Comparison of ENCODE assay signal across 8 cellular contexts in genomic region chr1:79052829-79053449, GRCh38. TPM values are rescaled to one million over a fixed set of nuclear protein-coding genes. Genes with fewer than 3 reads are reported as not detected.
DNase-seq lines count a peak whose midpoint lies in the region; ATAC-seq and TF ChIP-seq lines count a peak whose summit lies in the region.

No MANE protein-coding gene starts in this region.

- no peaks in the 10 kb centered on the region for H3K27me3 Mint-ChIP-seq in activated T-cell treated with anti-CD3 and anti-CD28 coated beads, Interleukin-2, amount 50 U/mL, for 4 hours (ENCODE audit: low read depth)
- H3K27me3 Mint-ChIP-seq in T-helper 1 cell treated with Interleukin-12 subunit alpha and Interleukin-12 subunit beta and Interleukin-4 antibody, amounts not matched to agents 30 μg/mL and 1 μg/mL, for 36 hours (ENCODE audit: low read depth), result no peaks in the 10 kb centered on the region

- H3K4me3 ChIP-seq in spleen (peak overlapping the region in 7 of 8 donors; percentile 14 to 67 (median 27)), Peyer's patch (peak overlapping the region in 1 of 4 donors; percentile 1), adrenal gland (peak overlapping the region in 2 of 4 donors; percentile 13 to 46)

- H3K4me1 Mint-ChIP-seq in activated T-cell treated with anti-CD3 and anti-CD28 coated beads, Interleukin-2, amount 50 U/mL, for 4 hours (ENCODE audit: low read depth), result no peaks in the 10 kb centered on the region
- H3K4me1 Mint-ChIP-seq in T-helper 1 cell treated with Interleukin-12 subunit alpha and Interleukin-12 subunit beta and Interleukin-4 antibody, amounts not matched to agents 30 μg/mL and 1 μg/mL, for 36 hours (ENCODE audit: low read depth), result no peaks in the 10 kb centered on the region

- H3K27ac Mint-ChIP-seq in T-helper 1 cell treated with Interleukin-12 subunit alpha and Interleukin-12 subunit beta and Interleukin-4 antibody, amounts not matched to agents 30 μg/mL and 1 μg/mL, for 36 hours, result peak overlapping the region; percentile 46

- no peak for TF ChIP-seq CTCF in spleen (IDR thresholded peaks at IDR 0.05 in 8 of 11, conservative IDR thresholded peaks at IDR 0.05 in 3 of 11)
- TF ChIP-seq CTCF in Peyer's patch (IDR thresholded peaks at IDR 0.05), result no peak
- no peak for TF ChIP-seq CTCF in adrenal gland (IDR thresholded peaks at IDR 0.05)

- H3K4me1 ChIP-seq in spleen, result peaks cover 0 to 9% (median 0%) of the 10 kb centered on the region in 6 donors
- no peaks in the 10 kb centered on the region for H3K4me1 ChIP-seq in Peyer's patch
- H3K4me1 ChIP-seq in adrenal gland (replicated peaks in 1 of 2), result no peaks in the 10 kb centered on the region

- peaks cover 16% of the 10 kb centered on the region for H3K9me3 Mint-ChIP-seq in activated T-cell treated with anti-CD3 and anti-CD28 coated beads, Interleukin-2, amount 50 U/mL, for 4 hours
- H3K9me3 Mint-ChIP-seq in T-helper 1 cell treated with Interleukin-12 subunit alpha and Interleukin-12 subunit beta and Interleukin-4 antibody, amounts not matched to agents 30 μg/mL and 1 μg/mL, for 36 hours, result peaks cover 20% of the 10 kb centered on the region

- TF ChIP-seq POLR2A in spleen (IDR thresholded peaks at IDR 0.05) (no peak), Peyer's patch (IDR thresholded peaks at IDR 0.05) (no peak), adrenal gland (IDR thresholded peaks at IDR 0.05) (no peak)

- H3K27me3 ChIP-seq in spleen (replicated peaks in 1 of 7), result no peaks in the 10 kb centered on the region
- no peaks in the 10 kb centered on the region for H3K27me3 ChIP-seq in Peyer's patch
- no peaks in the 10 kb centered on the region for H3K27me3 ChIP-seq in adrenal gland

- 15 to 28% (median 21%) methylated on average over 4 of the region's 4 CpGs for WGBS in spleen, 5 donors
- WGBS in adrenal gland, 4 donors, result 35 to 49% (median 45%) methylated on average over 4 of the region's 4 CpGs

- no peaks in the 10 kb centered on the region for H3K36me3 ChIP-seq in spleen
- H3K36me3 ChIP-seq in Peyer's patch, result no peaks in the 10 kb centered on the region
- no peaks in the 10 kb centered on the region for H3K36me3 ChIP-seq in adrenal gland (replicated peaks in 1 of 2)

- H3K27ac ChIP-seq in spleen, result peak overlapping the region in 6 of 8 donors; percentile 26 to 72 (median 58)
- no peak overlapping the region for H3K27ac ChIP-seq in Peyer's patch
- no peak overlapping the region for H3K27ac ChIP-seq in adrenal gland

- H3K36me3 Mint-ChIP-seq in activated T-cell treated with anti-CD3 and anti-CD28 coated beads, Interleukin-2, amount 50 U/mL, for 4 hours (ENCODE audit: insufficient read depth), result no peaks in the 10 kb centered on the region
- no peaks in the 10 kb centered on the region for H3K36me3 Mint-ChIP-seq in T-helper 1 cell treated with Interleukin-12 subunit alpha and Interleukin-12 subunit beta and Interleukin-4 antibody, amounts not matched to agents 30 μg/mL and 1 μg/mL, for 36 hours (ENCODE audit: low read depth)

- no peak for DNase-seq in activated T-cell treated with anti-CD3 and anti-CD28 coated beads, Interleukin-2, amount 50 U/mL, for 4 hours
- no peak for DNase-seq in activated T-cell treated with anti-CD3 and anti-CD28 coated beads, Interleukin-2, amount 50 U/mL, for 1 hour
- DNase-seq in spleen (no peak), Peyer's patch (no peak), adrenal gland (no peak), NCI-H2029 treated with DMSO at 0.1 percent for 48 hours (lab: John Stamatoyannopoulos, UW) (no peak)

- peak overlapping the region; percentile 27 for H3K4me3 Mint-ChIP-seq in activated T-cell treated with anti-CD3 and anti-CD28 coated beads, Interleukin-2, amount 50 U/mL, for 4 hours
- peak overlapping the region; percentile 69 for H3K4me3 Mint-ChIP-seq in T-helper 1 cell treated with Interleukin-12 subunit alpha and Interleukin-12 subunit beta and Interleukin-4 antibody, amounts not matched to agents 30 μg/mL and 1 μg/mL, for 36 hours

- H3K9me3 ChIP-seq in spleen (peaks cover 0 to 28% (median 22%) of the 10 kb centered on the region in 8 donors), Peyer's patch (no peaks in the 10 kb centered on the region), adrenal gland (replicated peaks in 1 of 3) (peaks cover 0 to 4% (median 0%) of the 10 kb centered on the region in 3 donors)

- no peak for ATAC-seq in activated T-cell treated with anti-CD3 and anti-CD28 coated beads, Interleukin-2, amount 50 U/mL, for 4 hours
- ATAC-seq in HG02884 (IDR thresholded peaks at IDR 0.05; ENCODE audit: unreplicated experiment), result peak; percentile 100

- intact Hi-C loops in spleen (cut with DNase I; ENCODE audit: low total_unique reads), result no loop called here
- intact Hi-C loops in adrenal gland (cut with DNase I), result no loop called here

RNA-seq across cellular contexts. Expression of gene ADGRL4, which starts 46.4 kb away (rescaled TPM):
- total RNA-seq in activated T-cell treated with anti-CD3 and anti-CD28 coated beads, Interleukin-2, amount 50 U/mL, for 4 hours, result not detected
- total RNA-seq in spleen (10 to 100 TPM; 49.2 to 94.5 (median 72.5) TPM), Peyer's patch (1 to 10 TPM; 3.1 to 6.6 (median 4.1) TPM), adrenal gland (10 to 100 TPM in 6 of 8 donors, 1 to 10 TPM in 2; 6.8 to 17.7 (median 11.7) TPM)
- polyA plus RNA-seq in spleen (10 to 100 TPM in 1 of 3 donors, 1 to 10 TPM in 2; 7.5 to 16.8 (median 9.8) TPM), adrenal gland (10 to 100 TPM in 1 of 3 donors, 1 to 10 TPM in 2; 4.4 to 26.6 (median 9.2) TPM)

Comparison
In these comparisons a context has a peak if more than half of its experiments do, and no peak if none do; other contexts are left out.
1. H3K27ac ChIP-seq: peak in spleen (6 of 8); none in Peyer's patch (0 of 4) and adrenal gland (0 of 5).
2. RNA of gene ADGRL4, which starts 46.4 kb away (total RNA-seq): 49.2 to 94.5 TPM in spleen, 6.8 to 17.7 TPM in adrenal gland and 3.1 to 6.6 TPM in Peyer's patch; not detected in activated T-cell treated with anti-CD3 and anti-CD28 coated beads, Interleukin-2, amount 50 U/mL, for 4 hours; every median in the first group is over 4 times any median in the second.